1 cellular context compared by ENCODE assay signal in the genomic region with DNA sequence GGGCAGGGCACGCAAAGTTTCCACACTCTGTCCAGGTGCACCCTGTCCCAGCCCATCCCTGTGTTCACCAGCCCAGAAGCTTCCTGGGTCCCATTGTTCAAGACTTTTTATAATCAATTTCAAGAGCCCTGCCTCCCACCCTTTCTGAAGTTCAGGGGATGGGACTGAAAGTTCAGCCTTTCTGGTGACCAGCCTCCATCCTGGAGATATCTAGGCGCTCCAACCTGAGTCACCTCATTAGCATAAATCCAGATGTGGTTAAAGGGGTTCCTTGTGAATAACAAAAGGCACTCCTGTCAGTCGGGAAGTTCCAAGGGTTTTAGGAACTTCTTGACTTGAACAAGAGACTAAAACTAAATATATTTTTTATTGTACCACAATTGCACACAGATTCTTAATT.
TF ChIP-seq lines count a peak whose summit lies in the region.

No MANE protein-coding gene starts in this region.

TF ChIP-seq in SK-N-SH, 30 proteins besides CTCF, POLR2A, EP300 and RAD21 (continued from another document):
- TF ChIP-seq, protein P1, sequence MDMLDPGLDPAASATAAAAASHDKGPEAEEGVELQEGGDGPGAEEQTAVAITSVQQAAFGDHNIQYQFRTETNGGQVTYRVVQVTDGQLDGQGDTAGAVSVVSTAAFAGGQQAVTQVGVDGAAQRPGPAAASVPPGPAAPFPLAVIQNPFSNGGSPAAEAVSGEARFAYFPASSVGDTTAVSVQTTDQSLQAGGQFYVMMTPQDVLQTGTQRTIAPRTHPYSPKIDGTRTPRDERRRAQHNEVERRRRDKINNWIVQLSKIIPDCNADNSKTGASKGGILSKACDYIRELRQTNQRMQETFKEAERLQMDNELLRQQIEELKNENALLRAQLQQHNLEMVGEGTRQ (IDR thresholded peaks at IDR 0.05; ENCODE audit: borderline replicate concordance, low read depth, low read length) = no peak
- TF ChIP-seq CHD2 (IDR thresholded peaks at IDR 0.05; ENCODE audit: low read length, partially characterized antibody) = no peak
- no peak for TF ChIP-seq FOXJ3 (CRISPR knock-in tag; IDR thresholded peaks at IDR 0.05)
- TF ChIP-seq NFIC (IDR thresholded peaks at IDR 0.05; ENCODE audit: borderline replicate concordance) = no peak
